10 cellular contexts compared by ENCODE assay signal in genomic region chr19:51572415-51572814, GRCh38. TPM values are rescaled to one million over a fixed set of nuclear protein-coding genes. Genes with fewer than 3 reads are reported as not detected.
DNase-seq lines count a peak whose midpoint lies in the region; ATAC-seq and TF ChIP-seq lines count a peak whose summit lies in the region.
"Had no signal": no experiment of that assay in that cellular context is flagged by ENCODE, and none has a peak within 500 bp of the region (broad histone marks: within the 10 kb centered on the region; RNA-seq: fewer than 3 reads in every experiment).

No MANE protein-coding gene starts in this region.

- H3K9me2 ChIP-seq in GM23338 (ENCODE audit: insufficient read depth), result no peaks in the 10 kb centered on the region

- H3K36me3 ChIP-seq in A673 (ENCODE audit: insufficient read depth, low read length, poor library complexity, severe bottlenecking), result peaks cover 3% of the 10 kb centered on the region
- peaks cover 11% of the 10 kb centered on the region; the same call in 1 of the 2 replicates for H3K36me3 ChIP-seq in GM23338 (ENCODE audit: insufficient read depth)

- POLR2A ChIA-PET in A673 (lab: Charles Lee; ENCODE audit: low non-redundant PET), result no interaction called here
- POLR2A ChIA-PET in activated CD8-positive, alpha-beta T cell treated with anti-CD3 and anti-CD28 coated beads, Interleukin-2, amount 10 ng/mL, durations not matched to agents 7 days and 5 days (lab: Charles Lee), result no interaction called here

- H3K36me3 Mint-ChIP-seq in GM23338 (ENCODE audit: low read depth), result peaks cover 17% of the 10 kb centered on the region; the same call in 2 of the 3 replicates
- peaks cover 29% of the 10 kb centered on the region for H3K36me3 Mint-ChIP-seq in activated CD8-positive, alpha-beta T cell treated with anti-CD3 and anti-CD28 coated beads, Interleukin-2, amount 10 ng/mL, durations not matched to agents 7 days and 5 days (ENCODE audit: low read depth)

- no peak overlapping the region for H3K27ac ChIP-seq in A673 (ENCODE audit: low read depth, low read length, poor library complexity, severe bottlenecking)
- H3K27ac ChIP-seq in GM23338 (ENCODE audit: low read depth), result no peak overlapping the region

- H3K4me3 Mint-ChIP-seq in GM23338, result peak overlapping the region; percentile 88
- H3K4me3 Mint-ChIP-seq in activated CD8-positive, alpha-beta T cell treated with anti-CD3 and anti-CD28 coated beads, Interleukin-2, amount 10 ng/mL, durations not matched to agents 7 days and 5 days, result peak overlapping the region; percentile 97

- ATAC-seq in GM23338 (no peak), HG02763 (IDR thresholded peaks at IDR 0.05; ENCODE audit: unreplicated experiment) (no peak), GM19397 (IDR thresholded peaks at IDR 0.05; ENCODE audit: unreplicated experiment) (no peak)
- no peak for ATAC-seq in activated CD8-positive, alpha-beta T cell treated with anti-CD3 and anti-CD28 coated beads, Interleukin-2, amount 10 ng/mL, durations not matched to agents 7 days and 5 days

- DNase-seq in A673 (ENCODE audit: low spot score) (no peak), GM23338 (ENCODE audit: low spot score) (no peak), kidney tubule cell (ENCODE audit: low spot score) (peak; percentile 8), NCI-H774 (lab: John Stamatoyannopoulos, UW) (no peak), A172 (ENCODE audit: low spot score) (no peak)
- DNase-seq in activated CD8-positive, alpha-beta T cell treated with anti-CD3 and anti-CD28 coated beads, Interleukin-2, amount 10 ng/mL, durations not matched to agents 7 days and 5 days, result no peak

- H3K4me3 ChIP-seq in A673 (ENCODE audit: low read depth, low read length, poor library complexity, severe bottlenecking) (peak overlapping the region; percentile 70), GM23338 (peak overlapping the region; percentile 79; the same call in 1 of the 2 replicates)

- no TSS peak for BruUV-seq in A673 (replicated peaks; lab: Mats Ljungman, UMichigan)

- TF ChIP-seq CTCF in A673 (conservative IDR thresholded peaks at IDR 0.05; ENCODE audit: low read depth, low read length), result no peak
- no peak for TF ChIP-seq CTCF in GM23338 (conservative IDR thresholded peaks at IDR 0.05; ENCODE audit: low read depth in 2 of 2)

- H3K27me3 ChIP-seq in A673 (replicated peaks; ENCODE audit: insufficient read depth, low read depth, low read length, poor library complexity) (peaks cover 22% of the 10 kb centered on the region), GM23338 (ENCODE audit: insufficient read depth) (peaks cover 2% of the 10 kb centered on the region; the same call in 1 of the 2 replicates)

- H3K4me2 ChIP-seq in GM23338, result peak overlapping the region; percentile 94; the same call in 1 of the 2 replicates

- no peak overlapping the region for H2AFZ ChIP-seq in GM23338

- H4K20me1 ChIP-seq in GM23338 (replicated peaks; ENCODE audit: insufficient read depth), result no peaks in the 10 kb centered on the region

- peaks cover 4% of the 10 kb centered on the region for H3K27me3 Mint-ChIP-seq in GM23338 (ENCODE audit: insufficient read depth, low read depth, poor library complexity)
- peaks cover 6% of the 10 kb centered on the region for H3K27me3 Mint-ChIP-seq in activated CD8-positive, alpha-beta T cell treated with anti-CD3 and anti-CD28 coated beads, Interleukin-2, amount 10 ng/mL, durations not matched to agents 7 days and 5 days (ENCODE audit: low read depth)

- intact Hi-C loops in A673 (cut with micrococcal nuclease; ENCODE audit: unreplicated experiment), result no loop called here

- no peaks in the 10 kb centered on the region for H3K9me3 Mint-ChIP-seq in GM23338
- no peaks in the 10 kb centered on the region for H3K9me3 Mint-ChIP-seq in activated CD8-positive, alpha-beta T cell treated with anti-CD3 and anti-CD28 coated beads, Interleukin-2, amount 10 ng/mL, durations not matched to agents 7 days and 5 days (ENCODE audit: insufficient read depth)

- no peak overlapping the region for H3K27ac Mint-ChIP-seq in GM23338
- no peak overlapping the region for H3K27ac Mint-ChIP-seq in activated CD8-positive, alpha-beta T cell treated with anti-CD3 and anti-CD28 coated beads, Interleukin-2, amount 10 ng/mL, durations not matched to agents 7 days and 5 days

- H3K9me3 ChIP-seq in A673 (ENCODE audit: low read depth, low read length, poor library complexity, severe bottlenecking), result no peaks in the 10 kb centered on the region

- H3K4me1 Mint-ChIP-seq in GM23338, result peaks cover 10% of the 10 kb centered on the region; the same call in 2 of the 3 replicates
- peaks cover 25% of the 10 kb centered on the region for H3K4me1 Mint-ChIP-seq in activated CD8-positive, alpha-beta T cell treated with anti-CD3 and anti-CD28 coated beads, Interleukin-2, amount 10 ng/mL, durations not matched to agents 7 days and 5 days (ENCODE audit: low read depth)

- H3K4me1 ChIP-seq in A673 (ENCODE audit: insufficient read depth, low read length, poor library complexity, severe bottlenecking) (peaks cover 3% of the 10 kb centered on the region), GM23338 (ENCODE audit: insufficient read depth) (no peaks in the 10 kb centered on the region)

- H3F3A ChIP-seq in GM23338 (replicated peaks; ENCODE audit: low read depth), result no peaks in the 10 kb centered on the region

- H3K79me2 ChIP-seq in GM23338 (replicated peaks; ENCODE audit: insufficient read depth), result peaks cover 12% of the 10 kb centered on the region

- CTCF ChIA-PET in A673 (lab: Charles Lee), result no interaction called here
- CTCF ChIA-PET in activated CD8-positive, alpha-beta T cell treated with anti-CD3 and anti-CD28 coated beads, Interleukin-2, amount 10 ng/mL, durations not matched to agents 7 days and 5 days (lab: Charles Lee), result interaction anchor here (1.2 to 1.3 kb wide), 2 partner anchors 18 to 57 kb away, joined by 3 read pairs; no protein-coding TSS in a partner anchor

TF ChIP-seq in GM23338, 12 proteins besides CTCF, POLR2A, EP300 and RAD21 (continues in another document):
- TF ChIP-seq NANOG (IDR thresholded peaks at IDR 0.05; ENCODE audit: borderline replicate concordance) (no peak), ZNF114 (CRISPR knock-in tag; IDR thresholded peaks at IDR 0.05) (no peak), CREB1 (CRISPR knock-in tag; IDR thresholded peaks at IDR 0.05; ENCODE audit: low read depth) (no peak), EZH2phosphoT487 (IDR thresholded peaks at IDR 0.05; ENCODE audit: unreplicated experiment) (no peak), REST (IDR thresholded peaks at IDR 0.05; ENCODE audit: unreplicated experiment) (no peak), EZH2 (IDR thresholded peaks at IDR 0.05; ENCODE audit: low read depth, unreplicated experiment) (no peak), ZNF331 (CRISPR knock-in tag; IDR thresholded peaks at IDR 0.05; ENCODE audit: low read depth) (no peak), POLR2AphosphoS5 (IDR thresholded peaks at IDR 0.05; ENCODE audit: low read depth) (no peak), ETS1 (IDR thresholded peaks at IDR 0.05) (no peak), JUNB (IDR thresholded peaks at IDR 0.05; ENCODE audit: unreplicated experiment) (no peak)

RNA-seq across cellular contexts. Expression of gene ZNF175, which starts 1.3 kb away (rescaled TPM):
- total RNA-seq in A673 (2021), result 10.4 and 15.1 TPM in 2 replicates
- 6.3 and 7.4 TPM in 2 replicates for total RNA-seq in GM23338 (2014; rRNA removed; shearing (Covaris generic))
- 2.3 and 5.8 TPM in 2 replicates for polyA plus RNA-seq in GM23338 (2016; fragmentation: Nextera tagmentation; extraction: Ambion mirVana)
- total RNA-seq in activated CD8-positive, alpha-beta T cell treated with anti-CD3 and anti-CD28 coated beads, Interleukin-2, amount 10 ng/mL, durations not matched to agents 7 days and 5 days, result 1 to 10 TPM; 8.4 to 9.7 TPM
- 0.72 and 0.96 TPM in 2 replicates for total RNA-seq in A172 (2014; rRNA removed; shearing (Covaris generic))

RNA-seq across cellular contexts. Expression of gene SIGLEC6, which starts 40.9 kb away (rescaled TPM):
- total RNA-seq in A673 (2021), result not detected in 2 replicates
- total RNA-seq in GM23338 (2014; rRNA removed; shearing (Covaris generic)), result 0.16 and 0.76 TPM in 2 replicates
- polyA plus RNA-seq in GM23338 (2016; fragmentation: Nextera tagmentation; extraction: Ambion mirVana), result not detected in 2 replicates
- total RNA-seq in activated CD8-positive, alpha-beta T cell treated with anti-CD3 and anti-CD28 coated beads, Interleukin-2, amount 10 ng/mL, durations not matched to agents 7 days and 5 days, result under 1 TPM in 1 of 2 experiments, not detected in 1; 0.29 TPM
- not detected in 2 replicates for total RNA-seq in A172 (2014; rRNA removed; shearing (Covaris generic))
- total RNA-seq: activated CD8-positive, alpha-beta memory T cell treated with anti-CD3 and anti-CD28 coated beads for 36 hours; kidney epithelial cell had no signal

RNA-seq across cellular contexts. Expression of gene SIGLEC5, which starts 57.8 kb away (rescaled TPM):
- total RNA-seq in A673 (2021), result not detected in 2 replicates
- not detected in 2 replicates for total RNA-seq in GM23338 (2014; rRNA removed; shearing (Covaris generic))
- not detected in 2 replicates for polyA plus RNA-seq in GM23338 (2016; fragmentation: Nextera tagmentation; extraction: Ambion mirVana)
- not detected for total RNA-seq in activated CD8-positive, alpha-beta T cell treated with anti-CD3 and anti-CD28 coated beads, Interleukin-2, amount 10 ng/mL, durations not matched to agents 7 days and 5 days
- not detected in 2 replicates for total RNA-seq in A172 (2014; rRNA removed; shearing (Covaris generic))
- total RNA-seq: activated CD8-positive, alpha-beta memory T cell treated with anti-CD3 and anti-CD28 coated beads for 36 hours; kidney epithelial cell had no signal
